Comparison of ENCODE assay signal across 1 cellular context in the genomic region with DNA sequence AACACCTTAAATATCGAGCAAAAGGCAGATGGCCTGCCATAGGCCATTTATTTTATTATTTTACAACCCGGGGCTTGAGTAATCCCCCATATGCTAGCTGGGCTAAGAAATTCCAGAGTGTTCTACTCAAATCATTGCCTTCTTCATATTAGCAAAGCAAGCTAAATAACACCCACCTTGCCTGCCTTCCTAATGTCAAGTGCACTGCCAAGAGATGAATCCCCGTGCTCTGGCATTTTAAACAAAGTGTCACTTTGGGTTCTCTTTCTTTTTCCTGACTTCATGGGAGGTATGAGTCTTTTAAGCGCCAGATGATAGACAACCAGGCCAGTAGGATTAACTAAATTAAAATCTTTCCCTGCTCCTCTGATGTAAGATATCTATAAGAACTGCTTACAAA.
TF ChIP-seq lines count a peak whose summit lies in the region.

No MANE protein-coding gene starts in this region.

TF ChIP-seq in GM23338, 12 proteins besides CTCF, POLR2A, EP300 and RAD21 (continued from another document):
- TF ChIP-seq, protein P1, sequence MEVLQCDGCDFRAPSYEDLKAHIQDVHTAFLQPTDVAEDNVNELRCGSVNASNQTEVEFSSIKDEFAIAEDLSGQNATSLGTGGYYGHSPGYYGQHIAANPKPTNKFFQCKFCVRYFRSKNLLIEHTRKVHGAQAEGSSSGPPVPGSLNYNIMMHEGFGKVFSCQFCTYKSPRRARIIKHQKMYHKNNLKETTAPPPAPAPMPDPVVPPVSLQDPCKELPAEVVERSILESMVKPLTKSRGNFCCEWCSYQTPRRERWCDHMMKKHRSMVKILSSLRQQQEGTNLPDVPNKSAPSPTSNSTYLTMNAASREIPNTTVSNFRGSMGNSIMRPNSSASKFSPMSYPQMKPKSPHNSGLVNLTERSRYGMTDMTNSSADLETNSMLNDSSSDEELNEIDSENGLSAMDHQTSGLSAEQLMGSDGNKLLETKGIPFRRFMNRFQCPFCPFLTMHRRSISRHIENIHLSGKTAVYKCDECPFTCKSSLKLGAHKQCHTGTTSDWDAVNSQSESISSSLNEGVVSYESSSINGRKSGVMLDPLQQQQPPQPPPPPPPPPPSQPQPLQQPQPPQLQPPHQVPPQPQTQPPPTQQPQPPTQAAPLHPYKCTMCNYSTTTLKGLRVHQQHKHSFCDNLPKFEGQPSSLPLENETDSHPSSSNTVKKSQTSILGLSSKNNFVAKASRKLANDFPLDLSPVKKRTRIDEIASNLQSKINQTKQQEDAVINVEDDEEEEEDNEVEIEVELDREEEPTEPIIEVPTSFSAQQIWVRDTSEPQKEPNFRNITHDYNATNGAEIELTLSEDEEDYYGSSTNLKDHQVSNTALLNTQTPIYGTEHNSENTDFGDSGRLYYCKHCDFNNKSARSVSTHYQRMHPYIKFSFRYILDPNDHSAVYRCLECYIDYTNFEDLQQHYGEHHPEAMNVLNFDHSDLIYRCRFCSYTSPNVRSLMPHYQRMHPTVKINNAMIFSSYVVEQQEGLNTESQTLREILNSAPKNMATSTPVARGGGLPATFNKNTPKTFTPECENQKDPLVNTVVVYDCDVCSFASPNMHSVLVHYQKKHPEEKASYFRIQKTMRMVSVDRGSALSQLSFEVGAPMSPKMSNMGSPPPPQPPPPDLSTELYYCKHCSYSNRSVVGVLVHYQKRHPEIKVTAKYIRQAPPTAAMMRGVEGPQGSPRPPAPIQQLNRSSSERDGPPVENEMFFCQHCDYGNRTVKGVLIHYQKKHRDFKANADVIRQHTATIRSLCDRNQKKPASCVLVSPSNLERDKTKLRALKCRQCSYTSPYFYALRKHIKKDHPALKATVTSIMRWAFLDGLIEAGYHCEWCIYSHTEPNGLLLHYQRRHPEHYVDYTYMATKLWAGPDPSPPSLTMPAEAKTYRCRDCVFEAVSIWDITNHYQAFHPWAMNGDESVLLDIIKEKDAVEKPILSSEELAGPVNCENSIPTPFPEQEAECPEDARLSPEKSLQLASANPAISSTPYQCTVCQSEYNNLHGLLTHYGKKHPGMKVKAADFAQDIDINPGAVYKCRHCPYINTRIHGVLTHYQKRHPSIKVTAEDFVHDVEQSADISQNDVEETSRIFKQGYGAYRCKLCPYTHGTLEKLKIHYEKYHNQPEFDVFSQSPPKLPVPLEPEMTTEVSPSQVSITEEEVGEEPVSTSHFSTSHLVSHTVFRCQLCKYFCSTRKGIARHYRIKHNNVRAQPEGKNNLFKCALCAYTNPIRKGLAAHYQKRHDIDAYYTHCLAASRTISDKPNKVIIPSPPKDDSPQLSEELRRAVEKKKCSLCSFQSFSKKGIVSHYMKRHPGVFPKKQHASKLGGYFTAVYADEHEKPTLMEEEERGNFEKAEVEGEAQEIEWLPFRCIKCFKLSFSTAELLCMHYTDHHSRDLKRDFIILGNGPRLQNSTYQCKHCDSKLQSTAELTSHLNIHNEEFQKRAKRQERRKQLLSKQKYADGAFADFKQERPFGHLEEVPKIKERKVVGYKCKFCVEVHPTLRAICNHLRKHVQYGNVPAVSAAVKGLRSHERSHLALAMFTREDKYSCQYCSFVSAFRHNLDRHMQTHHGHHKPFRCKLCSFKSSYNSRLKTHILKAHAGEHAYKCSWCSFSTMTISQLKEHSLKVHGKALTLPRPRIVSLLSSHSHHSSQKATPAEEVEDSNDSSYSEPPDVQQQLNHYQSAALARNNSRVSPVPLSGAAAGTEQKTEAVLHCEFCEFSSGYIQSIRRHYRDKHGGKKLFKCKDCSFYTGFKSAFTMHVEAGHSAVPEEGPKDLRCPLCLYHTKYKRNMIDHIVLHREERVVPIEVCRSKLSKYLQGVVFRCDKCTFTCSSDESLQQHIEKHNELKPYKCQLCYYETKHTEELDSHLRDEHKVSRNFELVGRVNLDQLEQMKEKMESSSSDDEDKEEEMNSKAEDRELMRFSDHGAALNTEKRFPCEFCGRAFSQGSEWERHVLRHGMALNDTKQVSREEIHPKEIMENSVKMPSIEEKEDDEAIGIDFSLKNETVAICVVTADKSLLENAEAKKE (CRISPR knock-in tag; IDR thresholded peaks at IDR 0.05): no peak
